Comparison of ENCODE assay signal across 2 cellular contexts in genomic region chr9:117074337-117074662, GRCh38.
TF ChIP-seq lines count a peak whose summit lies in the region.

No MANE protein-coding gene starts in this region.

TF ChIP-seq in SK-N-SH, 30 proteins besides CTCF, POLR2A, EP300 and RAD21:
- TF ChIP-seq, protein P1, sequence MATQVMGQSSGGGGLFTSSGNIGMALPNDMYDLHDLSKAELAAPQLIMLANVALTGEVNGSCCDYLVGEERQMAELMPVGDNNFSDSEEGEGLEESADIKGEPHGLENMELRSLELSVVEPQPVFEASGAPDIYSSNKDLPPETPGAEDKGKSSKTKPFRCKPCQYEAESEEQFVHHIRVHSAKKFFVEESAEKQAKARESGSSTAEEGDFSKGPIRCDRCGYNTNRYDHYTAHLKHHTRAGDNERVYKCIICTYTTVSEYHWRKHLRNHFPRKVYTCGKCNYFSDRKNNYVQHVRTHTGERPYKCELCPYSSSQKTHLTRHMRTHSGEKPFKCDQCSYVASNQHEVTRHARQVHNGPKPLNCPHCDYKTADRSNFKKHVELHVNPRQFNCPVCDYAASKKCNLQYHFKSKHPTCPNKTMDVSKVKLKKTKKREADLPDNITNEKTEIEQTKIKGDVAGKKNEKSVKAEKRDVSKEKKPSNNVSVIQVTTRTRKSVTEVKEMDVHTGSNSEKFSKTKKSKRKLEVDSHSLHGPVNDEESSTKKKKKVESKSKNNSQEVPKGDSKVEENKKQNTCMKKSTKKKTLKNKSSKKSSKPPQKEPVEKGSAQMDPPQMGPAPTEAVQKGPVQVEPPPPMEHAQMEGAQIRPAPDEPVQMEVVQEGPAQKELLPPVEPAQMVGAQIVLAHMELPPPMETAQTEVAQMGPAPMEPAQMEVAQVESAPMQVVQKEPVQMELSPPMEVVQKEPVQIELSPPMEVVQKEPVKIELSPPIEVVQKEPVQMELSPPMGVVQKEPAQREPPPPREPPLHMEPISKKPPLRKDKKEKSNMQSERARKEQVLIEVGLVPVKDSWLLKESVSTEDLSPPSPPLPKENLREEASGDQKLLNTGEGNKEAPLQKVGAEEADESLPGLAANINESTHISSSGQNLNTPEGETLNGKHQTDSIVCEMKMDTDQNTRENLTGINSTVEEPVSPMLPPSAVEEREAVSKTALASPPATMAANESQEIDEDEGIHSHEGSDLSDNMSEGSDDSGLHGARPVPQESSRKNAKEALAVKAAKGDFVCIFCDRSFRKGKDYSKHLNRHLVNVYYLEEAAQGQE (IDR thresholded peaks at IDR 0.05; ENCODE audit: low read depth, low read length), result no peak
- no peak for TF ChIP-seq YY1 (IDR thresholded peaks at IDR 0.05; ENCODE audit: low read depth)
- no peak for TF ChIP-seq RFX5 (IDR thresholded peaks at IDR 0.05; ENCODE audit: low read length)
- no peak for TF ChIP-seq POLR2AphosphoS5 (IDR thresholded peaks at IDR 0.05; ENCODE audit: low read depth, low read length)
- TF ChIP-seq FOXM1 (IDR thresholded peaks at IDR 0.05; ENCODE audit: low read depth), result no peak
- TF ChIP-seq TCF12 (IDR thresholded peaks at IDR 0.05), result no peak
- no peak for TF ChIP-seq SIN3A (IDR thresholded peaks at IDR 0.05; ENCODE audit: borderline replicate concordance, low read depth, low read length)
- no peak for TF ChIP-seq FOSL2 (IDR thresholded peaks at IDR 0.05; ENCODE audit: borderline replicate concordance, low read depth)
- no peak for TF ChIP-seq NFIC (IDR thresholded peaks at IDR 0.05; ENCODE audit: borderline replicate concordance)
- TF ChIP-seq JUND (IDR thresholded peaks at IDR 0.05), result no peak
- TF ChIP-seq TAF1 (IDR thresholded peaks at IDR 0.05; ENCODE audit: borderline replicate concordance, low read depth, low read length), result no peak
- no peak for TF ChIP-seq GATA2 (CRISPR knock-in tag; IDR thresholded peaks at IDR 0.05)
- TF ChIP-seq FOXJ3 (CRISPR knock-in tag; IDR thresholded peaks at IDR 0.05), result no peak
- TF ChIP-seq MEF2A (IDR thresholded peaks at IDR 0.05; ENCODE audit: borderline replicate concordance, low read depth), result no peak
- TF ChIP-seq, protein P2, sequence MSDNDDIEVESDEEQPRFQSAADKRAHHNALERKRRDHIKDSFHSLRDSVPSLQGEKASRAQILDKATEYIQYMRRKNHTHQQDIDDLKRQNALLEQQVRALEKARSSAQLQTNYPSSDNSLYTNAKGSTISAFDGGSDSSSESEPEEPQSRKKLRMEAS (IDR thresholded peaks at IDR 0.05; ENCODE audit: low read depth), result no peak
- no peak for TF ChIP-seq TEAD4 (IDR thresholded peaks at IDR 0.05; ENCODE audit: borderline replicate concordance, insufficient read depth)

TF ChIP-seq in SK-N-SH treated with all-trans-retinoic acid at 6 μM for 48 hours, 23 proteins besides CTCF, POLR2A, EP300 and RAD21 (continued from another document):
- TF ChIP-seq SNAI2 (CRISPR knock-in tag; IDR thresholded peaks at IDR 0.05), result no peak
- TF ChIP-seq CSDC2 (CRISPR knock-in tag; IDR thresholded peaks at IDR 0.05), result no peak
- TF ChIP-seq, protein P3, sequence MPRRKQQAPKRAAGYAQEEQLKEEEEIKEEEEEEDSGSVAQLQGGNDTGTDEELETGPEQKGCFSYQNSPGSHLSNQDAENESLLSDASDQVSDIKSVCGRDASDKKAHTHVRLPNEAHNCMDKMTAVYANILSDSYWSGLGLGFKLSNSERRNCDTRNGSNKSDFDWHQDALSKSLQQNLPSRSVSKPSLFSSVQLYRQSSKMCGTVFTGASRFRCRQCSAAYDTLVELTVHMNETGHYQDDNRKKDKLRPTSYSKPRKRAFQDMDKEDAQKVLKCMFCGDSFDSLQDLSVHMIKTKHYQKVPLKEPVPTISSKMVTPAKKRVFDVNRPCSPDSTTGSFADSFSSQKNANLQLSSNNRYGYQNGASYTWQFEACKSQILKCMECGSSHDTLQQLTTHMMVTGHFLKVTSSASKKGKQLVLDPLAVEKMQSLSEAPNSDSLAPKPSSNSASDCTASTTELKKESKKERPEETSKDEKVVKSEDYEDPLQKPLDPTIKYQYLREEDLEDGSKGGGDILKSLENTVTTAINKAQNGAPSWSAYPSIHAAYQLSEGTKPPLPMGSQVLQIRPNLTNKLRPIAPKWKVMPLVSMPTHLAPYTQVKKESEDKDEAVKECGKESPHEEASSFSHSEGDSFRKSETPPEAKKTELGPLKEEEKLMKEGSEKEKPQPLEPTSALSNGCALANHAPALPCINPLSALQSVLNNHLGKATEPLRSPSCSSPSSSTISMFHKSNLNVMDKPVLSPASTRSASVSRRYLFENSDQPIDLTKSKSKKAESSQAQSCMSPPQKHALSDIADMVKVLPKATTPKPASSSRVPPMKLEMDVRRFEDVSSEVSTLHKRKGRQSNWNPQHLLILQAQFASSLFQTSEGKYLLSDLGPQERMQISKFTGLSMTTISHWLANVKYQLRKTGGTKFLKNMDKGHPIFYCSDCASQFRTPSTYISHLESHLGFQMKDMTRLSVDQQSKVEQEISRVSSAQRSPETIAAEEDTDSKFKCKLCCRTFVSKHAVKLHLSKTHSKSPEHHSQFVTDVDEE (CRISPR knock-in tag; IDR thresholded peaks at IDR 0.05), result no peak
- no peak for TF ChIP-seq ARNTL (CRISPR knock-in tag; IDR thresholded peaks at IDR 0.05; ENCODE audit: borderline replicate concordance, low read depth)
- no peak for TF ChIP-seq ZFP30 (CRISPR knock-in tag; IDR thresholded peaks at IDR 0.05)
- no peak for TF ChIP-seq ZNF8 (CRISPR knock-in tag; IDR thresholded peaks at IDR 0.05)
- TF ChIP-seq, protein P4, sequence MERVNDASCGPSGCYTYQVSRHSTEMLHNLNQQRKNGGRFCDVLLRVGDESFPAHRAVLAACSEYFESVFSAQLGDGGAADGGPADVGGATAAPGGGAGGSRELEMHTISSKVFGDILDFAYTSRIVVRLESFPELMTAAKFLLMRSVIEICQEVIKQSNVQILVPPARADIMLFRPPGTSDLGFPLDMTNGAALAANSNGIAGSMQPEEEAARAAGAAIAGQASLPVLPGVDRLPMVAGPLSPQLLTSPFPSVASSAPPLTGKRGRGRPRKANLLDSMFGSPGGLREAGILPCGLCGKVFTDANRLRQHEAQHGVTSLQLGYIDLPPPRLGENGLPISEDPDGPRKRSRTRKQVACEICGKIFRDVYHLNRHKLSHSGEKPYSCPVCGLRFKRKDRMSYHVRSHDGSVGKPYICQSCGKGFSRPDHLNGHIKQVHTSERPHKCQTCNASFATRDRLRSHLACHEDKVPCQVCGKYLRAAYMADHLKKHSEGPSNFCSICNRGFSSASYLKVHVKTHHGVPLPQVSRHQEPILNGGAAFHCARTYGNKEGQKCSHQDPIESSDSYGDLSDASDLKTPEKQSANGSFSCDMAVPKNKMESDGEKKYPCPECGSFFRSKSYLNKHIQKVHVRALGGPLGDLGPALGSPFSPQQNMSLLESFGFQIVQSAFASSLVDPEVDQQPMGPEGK (CRISPR knock-in tag; IDR thresholded peaks at IDR 0.05; ENCODE audit: borderline replicate concordance), result no peak
- no peak for TF ChIP-seq RARB (CRISPR knock-in tag; IDR thresholded peaks at IDR 0.05)
- no peak for TF ChIP-seq ISL1 (CRISPR knock-in tag; IDR thresholded peaks at IDR 0.05)
